8 cellular contexts compared by ENCODE assay signal in the genomic region with DNA sequence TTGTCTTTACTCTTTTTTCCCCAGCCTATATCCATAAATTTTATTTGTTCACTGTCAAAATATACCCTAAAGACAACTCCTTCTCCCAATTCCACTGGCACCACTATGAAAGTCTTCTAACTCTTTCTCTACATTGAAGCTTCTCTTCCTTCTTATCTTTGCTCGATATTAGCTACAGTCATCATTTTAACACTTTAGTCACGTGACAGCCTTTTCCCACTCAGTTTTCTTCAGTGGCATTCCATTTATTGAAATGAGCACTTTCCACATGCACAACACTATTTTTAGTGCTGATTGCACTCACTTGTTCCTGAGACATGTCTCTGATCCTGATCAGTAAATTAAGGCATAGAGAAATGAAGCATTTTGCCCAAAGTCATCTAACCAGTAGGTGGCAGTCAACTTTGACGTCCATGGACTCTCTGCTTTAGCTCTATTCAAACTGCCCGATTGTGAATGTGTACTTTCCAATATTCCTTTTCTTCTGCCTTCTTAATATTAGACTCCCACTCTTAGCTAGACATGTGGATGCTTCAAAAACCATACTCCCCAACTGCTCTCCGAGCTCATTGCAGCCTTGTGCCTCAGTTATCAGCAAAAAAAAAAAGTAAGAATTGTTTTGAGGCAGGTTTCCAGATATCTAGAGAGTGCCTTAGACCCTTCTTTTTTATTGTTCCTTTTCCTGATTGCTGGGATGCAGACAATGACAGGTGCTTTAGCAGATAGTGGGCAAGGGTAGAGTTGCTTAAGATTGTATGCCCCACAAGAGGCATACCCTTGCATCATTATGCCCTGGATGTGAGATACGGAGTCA.
A peak's percentile ranks its signal among the peaks of the same experiment; 100 is the strongest.
DNase-seq lines count a peak whose midpoint lies in the region; ATAC-seq, FAIRE-seq and TF ChIP-seq lines count a peak whose summit lies in the region.

No MANE protein-coding gene starts in this region.

- intact Hi-C loops in left ventricle myocardium inferior (cut with micrococcal nuclease) (no loop called here), cardiac septum (cut with DNase I) (no loop called here), mammary epithelial cell (cut with micrococcal nuclease) (no loop called here)

- H3F3A ChIP-seq in neural cell (ENCODE audit: insufficient read depth, low read length, poor library complexity, severe bottlenecking), result no peaks in the 10 kb centered on the region

- H3K27ac ChIP-seq in left ventricle myocardium inferior (replicated peaks) (no peak overlapping the region), mammary epithelial cell (ENCODE audit: insufficient read depth, low read depth, low read length) (no peak overlapping the region), neural cell (ENCODE audit: low read length) (no peak overlapping the region)

- no peaks in the 10 kb centered on the region for H4K20me1 ChIP-seq in mammary epithelial cell (ENCODE audit: insufficient read depth, low read length)
- H4K20me1 ChIP-seq in neural cell (ENCODE audit: insufficient read depth), result no peaks in the 10 kb centered on the region

- BruUV-seq in mammary epithelial cell (replicated peaks; lab: Mats Ljungman, UMichigan), result no TSS peak

- H3K36me3 Mint-ChIP-seq in activated CD8-positive, alpha-beta memory T cell treated with anti-CD3 and anti-CD28 coated beads, Interleukin-2, amount 10 ng/mL, durations not matched to agents 7 days and 5 days, result no peaks in the 10 kb centered on the region

- H3K4me2 ChIP-seq in mammary epithelial cell (ENCODE audit: insufficient read depth, low read depth, low read length) (no peak overlapping the region), neural cell (ENCODE audit: low read length) (no peak overlapping the region)

- H3K27me3 ChIP-seq in left ventricle myocardium inferior (ENCODE audit: low read depth) (no peaks in the 10 kb centered on the region), mammary epithelial cell (ENCODE audit: insufficient read depth, low read length) (peaks cover under 1% of the 10 kb centered on the region), neural cell (ENCODE audit: insufficient read depth, low read depth, low read length) (no peaks in the 10 kb centered on the region)

- H3K9me3 ChIP-seq in left ventricle myocardium inferior (replicated peaks) (no peaks in the 10 kb centered on the region), mammary epithelial cell (replicated peaks; ENCODE audit: insufficient read depth, low read length) (no peaks in the 10 kb centered on the region), neural cell (ENCODE audit: low read length) (no peaks in the 10 kb centered on the region)

- dilution Hi-C loops in mammary epithelial cell (cut with HindIII; ENCODE audit: low sequenced_read_pairs), result no loop called here

- H3K4me3 Mint-ChIP-seq in activated CD8-positive, alpha-beta memory T cell treated with anti-CD3 and anti-CD28 coated beads, Interleukin-2, amount 10 ng/mL, durations not matched to agents 7 days and 5 days, result no peak overlapping the region

- H3K9ac ChIP-seq in mammary epithelial cell (ENCODE audit: insufficient read depth, low read length) (no peak overlapping the region), neural cell (ENCODE audit: low read length) (no peak overlapping the region)

- FAIRE-seq in RCC 7860 (lab: Jason Lieb, UNC), result no peak

- H3K36me3 ChIP-seq in left ventricle myocardium inferior (no peaks in the 10 kb centered on the region), mammary epithelial cell (ENCODE audit: insufficient read depth, low read length) (no peaks in the 10 kb centered on the region), neural cell (ENCODE audit: insufficient read depth, low read length) (no peaks in the 10 kb centered on the region)

- DNase-seq in left ventricle myocardium inferior (no peak), cardiac septum (ENCODE audit: low spot score) (no peak), NCI-H187 treated with DMSO at 0.1 percent for 48 hours (lab: John Stamatoyannopoulos, UW) (peak; percentile 22), mammary epithelial cell (peak; percentile 37), RCC 7860 (ENCODE audit: low spot score) (no peak)
- no peak for DNase-seq in stimulated activated naive CD4-positive, alpha-beta T cell (lab: John Stamatoyannopoulos, UW)
- no peak for DNase-seq in activated CD8-positive, alpha-beta memory T cell treated with anti-CD3 and anti-CD28 coated beads, Interleukin-2, amount 10 ng/mL, durations not matched to agents 7 days and 5 days

- H3K9me3 Mint-ChIP-seq in activated CD8-positive, alpha-beta memory T cell treated with anti-CD3 and anti-CD28 coated beads, Interleukin-2, amount 10 ng/mL, durations not matched to agents 7 days and 5 days (ENCODE audit: low read depth), result peaks cover 11% of the 10 kb centered on the region

- H2AFZ ChIP-seq in mammary epithelial cell (ENCODE audit: low read depth, low read length) (no peak overlapping the region), neural cell (ENCODE audit: low read depth, low read length) (no peak overlapping the region)

- WGBS in mammary epithelial cell (ENCODE audit: low coverage, missing lambda C conversion rate), result 47% methylated on average over 6 of the region's 6 CpGs

- in situ Hi-C loops in mammary epithelial cell (cut with MboI; ENCODE audit: low sequenced_read_pairs in 2 of 2), result no loop called here

- H3K27me3 Mint-ChIP-seq in activated CD8-positive, alpha-beta memory T cell treated with anti-CD3 and anti-CD28 coated beads, Interleukin-2, amount 10 ng/mL, durations not matched to agents 7 days and 5 days, result no peaks in the 10 kb centered on the region

- H3K79me2 ChIP-seq in mammary epithelial cell (ENCODE audit: insufficient read depth, low read length) (no peaks in the 10 kb centered on the region), neural cell (replicated peaks; ENCODE audit: insufficient read depth, low read length) (no peaks in the 10 kb centered on the region)

- CTCF ChIA-PET in mammary epithelial cell (lab: Charles Lee; ENCODE audit: low non-redundant PET), result interaction anchor here (0.7 kb wide), 2 partner anchors 297 to 631 kb away, joined by 3 to 5 read pairs; no protein-coding TSS in a partner anchor
- CTCF ChIA-PET in activated CD8-positive, alpha-beta memory T cell treated with anti-CD3 and anti-CD28 coated beads, Interleukin-2, amount 10 ng/mL, durations not matched to agents 7 days and 5 days (lab: Charles Lee), result no interaction called here

- H3K9me2 ChIP-seq in neural cell (ENCODE audit: insufficient read depth, low read length), result no peaks in the 10 kb centered on the region

- no peaks in the 10 kb centered on the region for H3K4me1 Mint-ChIP-seq in activated CD8-positive, alpha-beta memory T cell treated with anti-CD3 and anti-CD28 coated beads, Interleukin-2, amount 10 ng/mL, durations not matched to agents 7 days and 5 days

- TF ChIP-seq CTCF in left ventricle myocardium inferior (IDR thresholded peaks at IDR 0.05; ENCODE audit: borderline replicate concordance) (peak; percentile 58), mammary epithelial cell (conservative IDR thresholded peaks at IDR 0.05 in 1 of 2, IDR thresholded peaks at IDR 0.05 in 1 of 2; ENCODE audit: extremely low read depth in 1 of 2, insufficient read depth in 1 of 2, low read depth in 1 of 2, low read length in 2 of 2) (peak; percentile 65 to 75), neural cell (IDR thresholded peaks at IDR 0.05; ENCODE audit: poor library complexity, severe bottlenecking) (peak; percentile 33)

- TF ChIP-seq RAD21 in neural cell (conservative IDR thresholded peaks at IDR 0.05), result peak; percentile 14

- no peak overlapping the region for H3K27ac Mint-ChIP-seq in activated CD8-positive, alpha-beta memory T cell treated with anti-CD3 and anti-CD28 coated beads, Interleukin-2, amount 10 ng/mL, durations not matched to agents 7 days and 5 days

- H3K4me1 ChIP-seq in left ventricle myocardium inferior, result no peaks in the 10 kb centered on the region
- no peaks in the 10 kb centered on the region for H3K4me1 ChIP-seq in mammary epithelial cell (ENCODE audit: insufficient read depth, low read length)

- no peak overlapping the region for H3K4me3 ChIP-seq in left ventricle myocardium inferior
- H3K4me3 ChIP-seq in mammary epithelial cell (replicated peaks in 1 of 3; ENCODE audit: insufficient read depth in 1 of 3, low read depth in 2 of 3, low read length in 3 of 3), result no peak overlapping the region
- H3K4me3 ChIP-seq in neural cell (ENCODE audit: low read length), result no peak overlapping the region

- no peak for TF ChIP-seq EP300 in neural cell (conservative IDR thresholded peaks at IDR 0.05; ENCODE audit: poor library complexity, severe bottlenecking)

- ATAC-seq in activated CD8-positive, alpha-beta memory T cell treated with anti-CD3 and anti-CD28 coated beads, Interleukin-2, amount 10 ng/mL, durations not matched to agents 7 days and 5 days, result no peak

TF ChIP-seq in neural cell, 6 proteins besides CTCF, POLR2A, EP300 and RAD21:
- no peak for TF ChIP-seq MXI1 (conservative IDR thresholded peaks at IDR 0.05; ENCODE audit: poor library complexity, severe bottlenecking)
- TF ChIP-seq EZH2 (IDR thresholded peaks at IDR 0.05; ENCODE audit: borderline replicate concordance, insufficient read depth, low read length, poor library complexity, severe bottlenecking), result no peak
- no peak for TF ChIP-seq TAF1 (IDR thresholded peaks at IDR 0.05; ENCODE audit: low read depth)
- TF ChIP-seq, protein P1, sequence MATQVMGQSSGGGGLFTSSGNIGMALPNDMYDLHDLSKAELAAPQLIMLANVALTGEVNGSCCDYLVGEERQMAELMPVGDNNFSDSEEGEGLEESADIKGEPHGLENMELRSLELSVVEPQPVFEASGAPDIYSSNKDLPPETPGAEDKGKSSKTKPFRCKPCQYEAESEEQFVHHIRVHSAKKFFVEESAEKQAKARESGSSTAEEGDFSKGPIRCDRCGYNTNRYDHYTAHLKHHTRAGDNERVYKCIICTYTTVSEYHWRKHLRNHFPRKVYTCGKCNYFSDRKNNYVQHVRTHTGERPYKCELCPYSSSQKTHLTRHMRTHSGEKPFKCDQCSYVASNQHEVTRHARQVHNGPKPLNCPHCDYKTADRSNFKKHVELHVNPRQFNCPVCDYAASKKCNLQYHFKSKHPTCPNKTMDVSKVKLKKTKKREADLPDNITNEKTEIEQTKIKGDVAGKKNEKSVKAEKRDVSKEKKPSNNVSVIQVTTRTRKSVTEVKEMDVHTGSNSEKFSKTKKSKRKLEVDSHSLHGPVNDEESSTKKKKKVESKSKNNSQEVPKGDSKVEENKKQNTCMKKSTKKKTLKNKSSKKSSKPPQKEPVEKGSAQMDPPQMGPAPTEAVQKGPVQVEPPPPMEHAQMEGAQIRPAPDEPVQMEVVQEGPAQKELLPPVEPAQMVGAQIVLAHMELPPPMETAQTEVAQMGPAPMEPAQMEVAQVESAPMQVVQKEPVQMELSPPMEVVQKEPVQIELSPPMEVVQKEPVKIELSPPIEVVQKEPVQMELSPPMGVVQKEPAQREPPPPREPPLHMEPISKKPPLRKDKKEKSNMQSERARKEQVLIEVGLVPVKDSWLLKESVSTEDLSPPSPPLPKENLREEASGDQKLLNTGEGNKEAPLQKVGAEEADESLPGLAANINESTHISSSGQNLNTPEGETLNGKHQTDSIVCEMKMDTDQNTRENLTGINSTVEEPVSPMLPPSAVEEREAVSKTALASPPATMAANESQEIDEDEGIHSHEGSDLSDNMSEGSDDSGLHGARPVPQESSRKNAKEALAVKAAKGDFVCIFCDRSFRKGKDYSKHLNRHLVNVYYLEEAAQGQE (IDR thresholded peaks at IDR 0.05; ENCODE audit: borderline replicate concordance), result no peak
- no peak for TF ChIP-seq SMC3 (conservative IDR thresholded peaks at IDR 0.05; ENCODE audit: poor library complexity)
- TF ChIP-seq POLR2AphosphoS5 (IDR thresholded peaks at IDR 0.05), result no peak

Comparison
In these comparisons a context has a peak if more than half of its experiments do, and no peak if none do; other contexts are left out.
1. DNase-seq: peak in NCI-H187 treated with DMSO at 0.1 percent for 48 hours (single experiment) and mammary epithelial cell (single experiment); none in left ventricle myocardium inferior (single experiment), cardiac septum (single experiment), RCC 7860 (single experiment), stimulated activated naive CD4-positive, alpha-beta T cell (0 of 6) and activated CD8-positive, alpha-beta memory T cell treated with anti-CD3 and anti-CD28 coated beads, Interleukin-2, amount 10 ng/mL, durations not matched to agents 7 days and 5 days (single experiment).
2. Peak in every context shown above with its lines, with median percentiles within 50 percentile points of each other: CTCF ChIP-seq.